In genomic region chr15:92614791-92615785, GRCh38 we compare ENCODE assay signal across 19 cellular contexts. TPM values are rescaled to one million over a fixed set of nuclear protein-coding genes. Genes with fewer than 3 reads are reported as not detected.
DNase-seq lines count a peak whose midpoint lies in the region; ATAC-seq, FAIRE-seq and TF ChIP-seq lines count a peak whose summit lies in the region.
"Had no signal": no experiment of that assay in that cellular context is flagged by ENCODE, and none has a peak within 500 bp of the region (broad histone marks: within the 10 kb centered on the region; RNA-seq: fewer than 3 reads in every experiment).

No MANE protein-coding gene starts in this region.

- H3K27me3 ChIP-seq in liver (ENCODE audit: control insufficient read depth in 4 of 4, insufficient read depth in 4 of 4, low read length in 3 of 4) (no peaks in the 10 kb centered on the region), HepG2 (ENCODE audit: control insufficient read depth in 1 of 2, insufficient read depth in 2 of 2, low read length in 2 of 2) (no peaks in the 10 kb centered on the region; a peak in 1 of 5 replicates), RWPE2 (ENCODE audit: insufficient read depth, poor library complexity, severe bottlenecking) (no peaks in the 10 kb centered on the region), right lobe of liver (no peaks in the 10 kb centered on the region), osteoblast (ENCODE audit: insufficient read depth, low read length) (no peaks in the 10 kb centered on the region)
- H3K27me3 ChIP-seq: colonic mucosa had no signal

- in situ Hi-C loops in HepG2 (cut with HindIII; ENCODE audit: extremely low pct_ligation_motif_present, low pct_unique_long_range_greater_than_20kb): no loop called here

- DNase-seq in HepG2 (ENCODE audit: low spot score) (no peak), RWPE2 (ENCODE audit: low spot score) (peak; percentile 56), right lobe of liver (no peak), osteoblast (ENCODE audit: insufficient read length, low spot score, missing footprints) (no peak)
- no peak for DNase-seq in activated naive CD4-positive, alpha-beta T cell treated with anti-CD3 and anti-CD28 coated beads, Interleukin-2, amount 50 U/mL, for 16 hours
- DNase-seq: activated B cell treated with CpG ODN at 0.5 μM for 24 hours; activated naive CD8-positive, alpha-beta T cell treated with anti-CD3 and anti-CD28 coated beads, Interleukin-2, amount 10 ng/mL, durations not matched to agents 7 days and 5 days; activated T-cell treated with anti-CD3 and anti-CD28 coated beads, Interleukin-2, amount 50 U/mL, for 48 hours; colonic mucosa; DND-41; foreskin melanocyte; mesendoderm; naive thymus-derived CD8-positive, alpha-beta T cell; stimulated activated CD4-positive, alpha-beta T cell treated with anti-CD3 and anti-CD28 coated beads, Interleukin-4, amount 100 ng/mL, for 1 hour had no signal

- H3K27ac ChIP-seq in liver (ENCODE audit: low read depth in 1 of 2, low read length in 2 of 2) (peak overlapping the region; percentile 24 to 53), HepG2 (ENCODE audit: extremely low read length, insufficient read depth, low read length) (no peak overlapping the region), RWPE2 (ENCODE audit: poor library complexity, severe bottlenecking) (no peak overlapping the region), right lobe of liver (peak overlapping the region in 2 of 3 donors; percentile 64 to 92), osteoblast (ENCODE audit: low read depth, low read length) (no peak overlapping the region)
- H3K27ac ChIP-seq: colonic mucosa, KMS-11, parathyroid adenoma had no signal

- TF ChIP-seq POLR2A in HepG2 (IDR thresholded peaks at IDR 0.05; ENCODE audit: insufficient read depth in 1 of 2, low read depth in 2 of 2, low read length in 2 of 2) (no peak), right lobe of liver (IDR thresholded peaks at IDR 0.05) (no peak)

- no peak overlapping the region for H3K4me2 ChIP-seq in HepG2 (ENCODE audit: low read depth, low read length)
- no peak overlapping the region for H3K4me2 ChIP-seq in osteoblast (ENCODE audit: insufficient read depth, low read length)
- H3K4me2 ChIP-seq: KMS-11 had no signal

- TF ChIP-seq CTCF in liver (IDR thresholded peaks at IDR 0.05; ENCODE audit: low read depth, low read length, missing input control) (no peak), HepG2 (CRISPR knock-in tag; IDR thresholded peaks at IDR 0.05) (no peak), RWPE2 (IDR thresholded peaks at IDR 0.05; ENCODE audit: poor library complexity, severe bottlenecking) (no peak), right lobe of liver (IDR thresholded peaks at IDR 0.05) (no peak), osteoblast (IDR thresholded peaks at IDR 0.05; ENCODE audit: extremely low read depth, low read depth, low read length) (no peak)

- TF ChIP-seq RAD21 in liver (IDR thresholded peaks at IDR 0.05) (no peak), HepG2 (CRISPR knock-in tag; IDR thresholded peaks at IDR 0.05) (no peak)

- H3K4me3 ChIP-seq in liver (ENCODE audit: low read depth in 1 of 3, low read length in 3 of 3) (no peak overlapping the region), HepG2 (replicated peaks in 1 of 3; ENCODE audit: insufficient read depth in 1 of 3, low read depth in 2 of 3, low read length in 3 of 3) (no peak overlapping the region), RWPE2 (ENCODE audit: severe bottlenecking) (no peak overlapping the region), right lobe of liver (no peak overlapping the region), osteoblast (ENCODE audit: insufficient read depth, low read length) (no peak overlapping the region)
- H3K4me3 ChIP-seq: colonic mucosa had no signal

- H4K20me1 ChIP-seq in HepG2 (ENCODE audit: insufficient read depth, low read length): no peaks in the 10 kb centered on the region
- no peaks in the 10 kb centered on the region for H4K20me1 ChIP-seq in osteoblast (ENCODE audit: insufficient read depth, low read length)

- CTCF ChIA-PET in HepG2 (lab: Yijun Ruan, JAX; ENCODE audit: low intra/inter-chr PET ratio, low total read pairs): no interaction called here

- WGBS in liver: 84% methylated on average over 18 of the region's 18 CpGs
- WGBS in HepG2 (ENCODE audit: low lambda C conversion rate): 57% methylated on average over 14 of the region's 18 CpGs
- WGBS in right lobe of liver (ENCODE audit: insufficient coverage, low coverage, low lambda C conversion rate, missing lambda C conversion rate): 69% methylated on average over 15 of the region's 18 CpGs

- peaks cover 10 to 37% (median 24%) of the 10 kb centered on the region in 4 donors for H3K4me1 ChIP-seq in liver (ENCODE audit: control insufficient read depth in 4 of 4, insufficient read depth in 4 of 4, low read length in 3 of 4)
- peaks cover 32% of the 10 kb centered on the region for H3K4me1 ChIP-seq in HepG2 (ENCODE audit: insufficient read depth, low read length)
- H3K4me1 ChIP-seq in RWPE2 (ENCODE audit: insufficient read depth, poor library complexity, severe bottlenecking): no peaks in the 10 kb centered on the region
- peaks cover 0 to 41% (median 21%) of the 10 kb centered on the region in 4 donors for H3K4me1 ChIP-seq in right lobe of liver
- no peaks in the 10 kb centered on the region for H3K4me1 ChIP-seq in osteoblast (ENCODE audit: insufficient read depth, low read length)
- H3K4me1 ChIP-seq: colonic mucosa, parathyroid adenoma had no signal

- H3K36me3 ChIP-seq in liver (ENCODE audit: control insufficient read depth in 4 of 4, insufficient read depth in 3 of 4, low read depth in 1 of 4, low read length in 3 of 4) (no peaks in the 10 kb centered on the region), HepG2 (replicated peaks in 1 of 2; ENCODE audit: control insufficient read depth in 1 of 2, insufficient read depth in 2 of 2, low read length in 2 of 2) (no peaks in the 10 kb centered on the region), RWPE2 (ENCODE audit: low read depth) (no peaks in the 10 kb centered on the region), right lobe of liver (no peaks in the 10 kb centered on the region), osteoblast (ENCODE audit: insufficient read depth, low read length) (no peaks in the 10 kb centered on the region)
- H3K36me3 ChIP-seq: colonic mucosa had no signal

- no peaks in the 10 kb centered on the region for H3K79me2 ChIP-seq in HepG2 (ENCODE audit: insufficient read depth, low read length)
- no peaks in the 10 kb centered on the region for H3K79me2 ChIP-seq in osteoblast (ENCODE audit: insufficient read depth, low read length)
- H3K79me2 ChIP-seq: parathyroid adenoma had no signal

- FAIRE-seq in HepG2 (lab: Jason Lieb, UNC): no peak

- TF ChIP-seq EP300 in HepG2 (IDR thresholded peaks at IDR 0.05; ENCODE audit: low read depth in 2 of 2, low read length in 2 of 2) (no peak), HepG2 (CRISPR knock-in tag; IDR thresholded peaks at IDR 0.05; ENCODE audit: borderline replicate concordance) (no peak)

- H3K9me3 ChIP-seq in liver (ENCODE audit: control insufficient read depth in 4 of 4, low read length in 3 of 4): no peaks in the 10 kb centered on the region
- no peaks in the 10 kb centered on the region for H3K9me3 ChIP-seq in HepG2 (ENCODE audit: low read length)
- no peaks in the 10 kb centered on the region for H3K9me3 ChIP-seq in RWPE2 (ENCODE audit: severe bottlenecking)
- H3K9me3 ChIP-seq in right lobe of liver: no peaks in the 10 kb centered on the region
- H3K9me3 ChIP-seq in osteoblast (ENCODE audit: low read depth, low read length): no peaks in the 10 kb centered on the region
- H3K9me3 ChIP-seq: colonic mucosa had no signal

- intact Hi-C loops in HepG2 (cut with micrococcal nuclease; ENCODE audit: unreplicated experiment): loop anchor here (10.0 kb wide), 1 partner anchor 50 kb away; no protein-coding TSS in a partner anchor
- intact Hi-C loops in right lobe of liver (cut with DNase I): loop anchor here in 1 of 2 donors (10.0 kb wide), 1 partner anchor 50 kb away; no protein-coding TSS in a partner anchor

- POLR2A ChIA-PET in HepG2 (lab: Yijun Ruan, JAX): no interaction called here

- H2AFZ ChIP-seq in HepG2 (ENCODE audit: low read length) (no peak overlapping the region), osteoblast (ENCODE audit: low read length) (no peak overlapping the region)
- H2AFZ ChIP-seq: parathyroid adenoma had no signal

- ATAC-seq in HepG2 (no peak), RWPE2 (ENCODE audit: low read depth) (no peak), right lobe of liver (peak in 3 of 4 donors; percentile 5 to 44 (median 7)), GM18870 (IDR thresholded peaks at IDR 0.05; ENCODE audit: unreplicated experiment) (no peak), GM18511 (IDR thresholded peaks at IDR 0.05; ENCODE audit: unreplicated experiment) (no peak)
- ATAC-seq: naive thymus-derived CD8-positive, alpha-beta T cell had no signal

- no peak overlapping the region for H3K9ac ChIP-seq in liver (ENCODE audit: low read depth in 1 of 2, low read length in 2 of 2)
- no peak overlapping the region for H3K9ac ChIP-seq in HepG2 (ENCODE audit: insufficient read depth, low read depth, low read length)
- H3K9ac ChIP-seq: KMS-11, parathyroid adenoma had no signal

- no TSS peak for BruUV-seq in HepG2 (replicated peaks; lab: Mats Ljungman, UMichigan)

RNA-seq across cellular contexts. Expression of gene FAM174B, which starts 40.5 kb away (rescaled TPM):
- total RNA-seq in liver (1 to 10 TPM; 2.5 to 3.8 TPM), HepG2 (2016; rRNA removed; fragmentation: Illumina TruSeq; extraction: Trizol) (1.3 and 2.1 TPM in 2 replicates), right lobe of liver (10 to 100 TPM in 1 of 6 experiments, 1 to 10 TPM in 5; 2.0 to 11.9 (median 4.7) TPM), osteoblast (2.1 and 5.1 TPM in 2 replicates)
- polyA plus RNA-seq in liver (1 to 10 TPM; 3.7 to 4.5 TPM), HepG2 (2011; rRNA removed) (0.68 and 0.90 TPM in 2 replicates)
- total RNA-seq in HepG2 (2016; cell fraction: cytosol; rRNA removed; fragmentation: Illumina TruSeq; extraction: Trizol; ENCODE audit: low read depth): 1.6 and 1.7 TPM in 2 replicates
- total RNA-seq in HepG2 (2016; cell fraction: insoluble cytoplasmic fraction; rRNA removed; fragmentation: Illumina TruSeq; extraction: Trizol): 1.1 and 2.1 TPM in 2 replicates
- 1.0 and 1.9 TPM in 2 replicates for total RNA-seq in HepG2 (2016; cell fraction: membrane; rRNA removed; fragmentation: Illumina TruSeq; extraction: Trizol)
- total RNA-seq in HepG2 (2016; cell fraction: nucleus; rRNA removed; fragmentation: Illumina TruSeq; extraction: Trizol): 2.5 and 4.4 TPM in 2 replicates
- polyA plus RNA-seq in HepG2 (2011; cell fraction: cytosol; rRNA removed): 0.47 TPM in 1 of 2 replicates, not detected in the other
- polyA plus RNA-seq in HepG2 (2011; cell fraction: nucleus; rRNA removed): 0.92 and 0.97 TPM in 2 replicates
- polyA plus RNA-seq in HepG2 (2012): 0.55 TPM in 2 replicates
- 0.67 TPM in 1 of 2 replicates, not detected in the other for polyA plus RNA-seq in HepG2 (2016; cell fraction: cytosol; fragmentation: Illumina TruSeq; extraction: Trizol; ENCODE audit: low read depth)
- polyA plus RNA-seq in HepG2 (2016; cell fraction: insoluble cytoplasmic fraction; fragmentation: Illumina TruSeq; extraction: Trizol; ENCODE audit: low read depth): 0.79 and 1.3 TPM in 2 replicates
- polyA plus RNA-seq in HepG2 (2016; cell fraction: membrane; fragmentation: Illumina TruSeq; extraction: Trizol; ENCODE audit: low read depth): 0.34 and 0.90 TPM in 2 replicates
- polyA plus RNA-seq in HepG2 (2016; cell fraction: nucleus; fragmentation: Illumina TruSeq; extraction: Trizol; ENCODE audit: insufficient read depth, low read depth): 3.7 and 6.7 TPM in 2 replicates
- polyA minus RNA-seq in HepG2 (2011; rRNA and poly(A)+ RNA removed; ENCODE audit: low replicate concordance): 0.22 and 12.1 TPM in 2 replicates
- polyA minus RNA-seq in HepG2 (2011; cell fraction: cytosol; rRNA and poly(A)+ RNA removed): 1.9 TPM in 1 of 2 replicates, not detected in the other
- polyA minus RNA-seq in HepG2 (2011; cell fraction: nucleus; rRNA and poly(A)+ RNA removed): 3.2 and 4.8 TPM in 2 replicates

Comparison
In these comparisons a context has a peak if more than half of its experiments do, and no peak if none do; other contexts are left out.
1. H3K27ac ChIP-seq: peak in liver (2 of 2) and right lobe of liver (2 of 3); none in HepG2 (single experiment), RWPE2 (single experiment) and osteoblast (single experiment).
2. ATAC-seq: peak in right lobe of liver (3 of 4); none in HepG2 (single experiment), RWPE2 (single experiment), GM18870 (single experiment) and GM18511 (single experiment).